Comparison of ENCODE assay signal across 16 cellular contexts in genomic region chr5:83576341-83576740, GRCh38.
A peak's percentile ranks its signal among the peaks of the same experiment; 100 is the strongest.
DNase-seq lines count a peak whose midpoint lies in the region; ATAC-seq and TF ChIP-seq lines count a peak whose summit lies in the region.
"Had no signal": no experiment of that assay in that cellular context is flagged by ENCODE, and none has a peak within 500 bp of the region (broad histone marks: within the 10 kb centered on the region; RNA-seq: fewer than 3 reads in every experiment).

No MANE protein-coding gene starts in this region.

- H3K27me3 ChIP-seq in HCT116 (ENCODE audit: insufficient read depth, low read length) (no peaks in the 10 kb centered on the region), endodermal cell (ENCODE audit: control insufficient read depth, insufficient read depth, low read length, poor library complexity, severe bottlenecking) (no peaks in the 10 kb centered on the region), H7 (ENCODE audit: control insufficient read depth, insufficient read depth, low read length) (no peaks in the 10 kb centered on the region)
- H3K27me3 ChIP-seq: SJSA1 had no signal

- H3K9me3 ChIP-seq in HCT116 (ENCODE audit: control insufficient read depth in 1 of 2, insufficient read depth in 1 of 2, low read depth in 1 of 2, low read length in 2 of 2): no peaks in the 10 kb centered on the region
- peaks cover 22% of the 10 kb centered on the region for H3K9me3 ChIP-seq in endodermal cell (ENCODE audit: control insufficient read depth, low read length)
- H3K9me3 ChIP-seq: SJSA1 had no signal

- no TSS peak for BruUV-seq in HCT116 (replicated peaks; lab: Mats Ljungman, UMichigan)

- peak overlapping the region; percentile 62; the same call in 1 of the 2 replicates for H3K27ac ChIP-seq in HCT116 (ENCODE audit: low read depth, low read length)
- H3K27ac ChIP-seq in VCaP: peak overlapping the region; percentile 75
- no peak overlapping the region for H3K27ac ChIP-seq in endodermal cell (ENCODE audit: low read depth, low read length)
- H3K27ac ChIP-seq: SJSA1 had no signal

- H3K4me1 ChIP-seq in HCT116 (ENCODE audit: control insufficient read depth in 1 of 2, insufficient read depth in 2 of 2, low read length in 2 of 2): peaks cover 22 to 30% of the 10 kb centered on the region in 2 experiments; a peak in 3 of 4 replicates
- H3K4me1 ChIP-seq in endodermal cell (ENCODE audit: control insufficient read depth, insufficient read depth, low read length): peaks cover 3% of the 10 kb centered on the region

- H3K4me3 Mint-ChIP-seq in endodermal cell (no peak overlapping the region), neural crest cell (no peak overlapping the region)
- H3K4me3 Mint-ChIP-seq in activated naive CD4-positive, alpha-beta T cell treated with anti-CD3 and anti-CD28 coated beads, Interleukin-2, amount 10 ng/mL, durations not matched to agents 7 days and 5 days: no peak overlapping the region
- H3K4me3 Mint-ChIP-seq in activated CD4-positive, alpha-beta T cell treated with anti-CD3 and anti-CD28 coated beads, Interleukin-2, amount 10 ng/mL, durations not matched to agents 24 days and 14 days: no peak overlapping the region
- H3K4me3 Mint-ChIP-seq: H9 had no signal

- RAD21 ChIA-PET in HCT116 (lab: Charles Lee; ENCODE audit: low non-redundant PET in 1 of 2, low total read pairs in 2 of 2, uncharacterized antibody in 2 of 2, unreplicated experiment in 2 of 2): no interaction called here

- no peaks in the 10 kb centered on the region for H3K79me2 ChIP-seq in HCT116 (ENCODE audit: insufficient read depth, low read length)

- 100% methylated on average over 2 of the region's 2 CpGs; no CpG with 5 or more reads in 1 of the 2 experiments for WGBS in endodermal cell (ENCODE audit: insufficient coverage in 1 of 2, insufficient read length in 1 of 2), 2 experiments

- H3K4me1 Mint-ChIP-seq in endodermal cell (peaks cover 3% of the 10 kb centered on the region), neural crest cell (no peaks in the 10 kb centered on the region)
- no peaks in the 10 kb centered on the region for H3K4me1 Mint-ChIP-seq in activated naive CD4-positive, alpha-beta T cell treated with anti-CD3 and anti-CD28 coated beads, Interleukin-2, amount 10 ng/mL, durations not matched to agents 7 days and 5 days
- no peaks in the 10 kb centered on the region for H3K4me1 Mint-ChIP-seq in activated CD4-positive, alpha-beta T cell treated with anti-CD3 and anti-CD28 coated beads, Interleukin-2, amount 10 ng/mL, durations not matched to agents 24 days and 14 days
- H3K4me1 Mint-ChIP-seq: H9 had no signal

- CTCF ChIA-PET in HCT116 (lab: Charles Lee): no interaction called here
- CTCF ChIA-PET in activated naive CD4-positive, alpha-beta T cell treated with anti-CD3 and anti-CD28 coated beads, Interleukin-2, amount 10 ng/mL, durations not matched to agents 7 days and 5 days (lab: Charles Lee): no interaction called here

- H3K27me3 Mint-ChIP-seq in endodermal cell (ENCODE audit: insufficient read depth) (no peaks in the 10 kb centered on the region), neural crest cell (ENCODE audit: low read depth) (no peaks in the 10 kb centered on the region)
- H3K27me3 Mint-ChIP-seq in activated naive CD4-positive, alpha-beta T cell treated with anti-CD3 and anti-CD28 coated beads, Interleukin-2, amount 10 ng/mL, durations not matched to agents 7 days and 5 days: no peaks in the 10 kb centered on the region
- no peaks in the 10 kb centered on the region for H3K27me3 Mint-ChIP-seq in activated CD4-positive, alpha-beta T cell treated with anti-CD3 and anti-CD28 coated beads, Interleukin-2, amount 10 ng/mL, durations not matched to agents 24 days and 14 days

- POLR2A ChIA-PET in HCT116 (lab: Charles Lee): no interaction called here

- intact Hi-C loops in HCT116 (cut with micrococcal nuclease): no loop called here
- intact Hi-C loops in activated CD4-positive, alpha-beta T cell treated with anti-CD3 and anti-CD28 coated beads, Interleukin-2, amount 10 ng/mL, durations not matched to agents 24 days and 14 days (cut with micrococcal nuclease): no loop called here

- H3K27ac Mint-ChIP-seq in endodermal cell (peak overlapping the region; percentile 69), neural crest cell (ENCODE audit: unreplicated experiment) (peak overlapping the region; percentile 54)
- H3K27ac Mint-ChIP-seq in activated naive CD4-positive, alpha-beta T cell treated with anti-CD3 and anti-CD28 coated beads, Interleukin-2, amount 10 ng/mL, durations not matched to agents 7 days and 5 days: no peak overlapping the region
- no peak overlapping the region for H3K27ac Mint-ChIP-seq in activated CD4-positive, alpha-beta T cell treated with anti-CD3 and anti-CD28 coated beads, Interleukin-2, amount 10 ng/mL, durations not matched to agents 24 days and 14 days

- no peaks in the 10 kb centered on the region for H4K20me1 ChIP-seq in HCT116 (ENCODE audit: insufficient read depth)

- ATAC-seq in HCT116 (peak; percentile 20; the same call in 1 of the 2 replicates), GM21360 (IDR thresholded peaks at IDR 0.05; ENCODE audit: unreplicated experiment) (no peak)

- H3K4me2 ChIP-seq in HCT116 (ENCODE audit: low read length): peak overlapping the region; percentile 72

- no peak for TF ChIP-seq POLR2A in HCT116 (IDR thresholded peaks at IDR 0.05; ENCODE audit: borderline replicate concordance, extremely low read depth, insufficient read depth, insufficient read length)

- H3K36me3 Mint-ChIP-seq in endodermal cell (ENCODE audit: low read depth): peaks cover 69% of the 10 kb centered on the region
- H3K36me3 Mint-ChIP-seq in neural crest cell (ENCODE audit: low read depth): peaks cover 47% of the 10 kb centered on the region
- no peaks in the 10 kb centered on the region for H3K36me3 Mint-ChIP-seq in activated naive CD4-positive, alpha-beta T cell treated with anti-CD3 and anti-CD28 coated beads, Interleukin-2, amount 10 ng/mL, durations not matched to agents 7 days and 5 days
- no peaks in the 10 kb centered on the region for H3K36me3 Mint-ChIP-seq in activated CD4-positive, alpha-beta T cell treated with anti-CD3 and anti-CD28 coated beads, Interleukin-2, amount 10 ng/mL, durations not matched to agents 24 days and 14 days (ENCODE audit: low read depth)

- H3K9me2 ChIP-seq in HCT116 (ENCODE audit: insufficient read depth): no peaks in the 10 kb centered on the region

- H3K36me3 ChIP-seq in HCT116 (ENCODE audit: control insufficient read depth in 1 of 2, insufficient read depth in 2 of 2, low read length in 2 of 2) (peaks cover 0 to 4% of the 10 kb centered on the region in 2 experiments; a peak in 1 of 4 replicates), endodermal cell (ENCODE audit: control insufficient read depth, insufficient read depth, low read length) (peaks cover 57% of the 10 kb centered on the region), H7 (replicated peaks; ENCODE audit: control insufficient read depth, insufficient read depth, low read length) (peaks cover 22% of the 10 kb centered on the region)

- DNase-seq in HCT116 (ENCODE audit: low read depth, low spot score) (no peak), endodermal cell (no peak), neural crest cell (ENCODE audit: low read depth, low spot score) (no peak), H7 (no peak)
- no peak for DNase-seq in activated naive CD4-positive, alpha-beta T cell treated with anti-CD3 and anti-CD28 coated beads, Interleukin-2, amount 10 ng/mL, durations not matched to agents 7 days and 5 days
- DNase-seq in activated CD4-positive, alpha-beta T cell treated with anti-CD3 and anti-CD28 coated beads, Interleukin-2, amount 10 ng/mL, durations not matched to agents 24 days and 14 days: no peak
- DNase-seq: C1 segment of cervical spinal cord, H9, NCI-H1105, NCI-H1694 treated with DMSO at 0.1 percent for 48 hours, NCI-H510A, NCI-H82, RPMI8226 had no signal

- TF ChIP-seq CTCF in HCT116 (IDR thresholded peaks at IDR 0.05 in 2 of 3, conservative IDR thresholded peaks at IDR 0.05 in 1 of 3; ENCODE audit: borderline replicate concordance in 1 of 3, insufficient read depth in 1 of 3, low read depth in 2 of 3, low read length in 2 of 3): no peak
- TF ChIP-seq CTCF in VCaP (conservative IDR thresholded peaks at IDR 0.05): no peak
- no peak for TF ChIP-seq CTCF in endodermal cell (conservative IDR thresholded peaks at IDR 0.05)
- no peak for TF ChIP-seq CTCF in neural crest cell (conservative IDR thresholded peaks at IDR 0.05)

- peak overlapping the region; percentile 95 for H2AFZ ChIP-seq in HCT116 (ENCODE audit: low read depth, low read length, poor library complexity, severe bottlenecking)

- H3K9me3 Mint-ChIP-seq in endodermal cell (peaks cover 17% of the 10 kb centered on the region), neural crest cell (peaks cover 4% of the 10 kb centered on the region)
- no peaks in the 10 kb centered on the region for H3K9me3 Mint-ChIP-seq in activated naive CD4-positive, alpha-beta T cell treated with anti-CD3 and anti-CD28 coated beads, Interleukin-2, amount 10 ng/mL, durations not matched to agents 7 days and 5 days
- H3K9me3 Mint-ChIP-seq in activated CD4-positive, alpha-beta T cell treated with anti-CD3 and anti-CD28 coated beads, Interleukin-2, amount 10 ng/mL, durations not matched to agents 24 days and 14 days: no peaks in the 10 kb centered on the region
- H3K9me3 Mint-ChIP-seq: H9 had no signal

- H3K9ac ChIP-seq in HCT116 (ENCODE audit: low read length) (peak overlapping the region; percentile 7; the same call in 1 of the 2 replicates), endodermal cell (ENCODE audit: extremely low read depth, low read length, poor library complexity, severe bottlenecking) (no peak overlapping the region)

- TF ChIP-seq RAD21 in HCT116 (IDR thresholded peaks at IDR 0.05; ENCODE audit: low read depth): no peak

- peak overlapping the region in 1 of 2 experiments; percentile 10; a peak in 1 of 4 replicates for H3K4me3 ChIP-seq in HCT116 (replicated peaks in 1 of 2; ENCODE audit: low read depth in 1 of 2, low read length in 2 of 2)
- no peak overlapping the region for H3K4me3 ChIP-seq in endodermal cell (ENCODE audit: low read length)
- H3K4me3 ChIP-seq in H7 (ENCODE audit: insufficient read depth, low read depth, low read length): no peak overlapping the region
- H3K4me3 ChIP-seq: SJSA1 had no signal

TF ChIP-seq in HCT116, 20 proteins besides CTCF, POLR2A, EP300 and RAD21 (continues in another document):
- TF ChIP-seq ELF1 (IDR thresholded peaks at IDR 0.05; ENCODE audit: borderline replicate concordance, low read depth) (no peak), SRF (IDR thresholded peaks at IDR 0.05; ENCODE audit: low read depth) (no peak), TCF7L2 (IDR thresholded peaks at IDR 0.05; ENCODE audit: borderline replicate concordance, extremely low read depth, insufficient read depth, insufficient read length) (no peak), EZH2 (IDR thresholded peaks at IDR 0.05) (no peak), CBX3 (IDR thresholded peaks at IDR 0.05; ENCODE audit: low read depth) (no peak), YY1 (IDR thresholded peaks at IDR 0.05; ENCODE audit: extremely low read depth, insufficient replicate concordance, low read depth, low read length) (no peak), MAX (IDR thresholded peaks at IDR 0.05) (no peak), EGR1 (IDR thresholded peaks at IDR 0.05; ENCODE audit: low read depth) (no peak)

Comparison
In these comparisons a context has a peak if more than half of its experiments do, and no peak if none do; other contexts are left out.
1. H3K27ac Mint-ChIP-seq: peak in endodermal cell (single experiment) and neural crest cell (single experiment); none in activated naive CD4-positive, alpha-beta T cell treated with anti-CD3 and anti-CD28 coated beads, Interleukin-2, amount 10 ng/mL, durations not matched to agents 7 days and 5 days (single experiment) and activated CD4-positive, alpha-beta T cell treated with anti-CD3 and anti-CD28 coated beads, Interleukin-2, amount 10 ng/mL, durations not matched to agents 24 days and 14 days (single experiment).